In genomic region chr15:40291088-40291574, GRCh38 we compare ENCODE assay signal across 8 cellular contexts. TPM values are rescaled to one million over a fixed set of nuclear protein-coding genes. Genes with fewer than 3 reads are reported as not detected.
DNase-seq lines count a peak whose midpoint lies in the region; ATAC-seq, FAIRE-seq and TF ChIP-seq lines count a peak whose summit lies in the region.

No MANE protein-coding gene starts in this region.

- H3K27ac ChIP-seq in colonic mucosa (no peak overlapping the region), right lobe of liver (no peak overlapping the region), kidney (ENCODE audit: low read depth in 2 of 2, low read length in 2 of 2) (no peak overlapping the region)

- peak overlapping the region; percentile 24 for H3K4me3 ChIP-seq in colonic mucosa
- peak overlapping the region in 2 of 3 donors; percentile 12 to 29 for H3K4me3 ChIP-seq in right lobe of liver
- peak overlapping the region in 1 of 2 donors; percentile 13 for H3K4me3 ChIP-seq in kidney (ENCODE audit: low read length in 2 of 2)

- peak; percentile 66 for DNase-seq in ACHN
- DNase-seq in NCI-H1105 treated with DMSO at 0.1 percent for 48 hours (lab: John Stamatoyannopoulos, UW): peak; percentile 10
- DNase-seq in colonic mucosa: peak; percentile 71
- DNase-seq in right lobe of liver: no peak
- DNase-seq in kidney: no peak
- DNase-seq in stimulated activated CD4-positive, alpha-beta T cell treated with anti-CD3 and anti-CD28 coated beads, Interleukin-12 subunit alpha, Interleukin-12 subunit beta, amount 100 ng/mL, for 4 hours: no peak

- H3K27me3 ChIP-seq in colonic mucosa: no peaks in the 10 kb centered on the region
- no peaks in the 10 kb centered on the region for H3K27me3 ChIP-seq in right lobe of liver

- no peak overlapping the region for H3K9ac ChIP-seq in colonic mucosa (ENCODE audit: low read depth in 2 of 2, low read length in 2 of 2)
- no peak overlapping the region for H3K9ac ChIP-seq in kidney (ENCODE audit: low read length in 2 of 2)

- FAIRE-seq in kidney (lab: Jason Lieb, UNC): no peak

- peaks cover 4% of the 10 kb centered on the region for H3K4me1 ChIP-seq in colonic mucosa
- H3K4me1 ChIP-seq in right lobe of liver: peaks cover 0 to 13% (median 0%) of the 10 kb centered on the region in 4 donors
- peaks cover 10% of the 10 kb centered on the region in 2 donors for H3K4me1 ChIP-seq in kidney (ENCODE audit: control insufficient read depth in 1 of 2, insufficient read depth in 1 of 2, low read depth in 1 of 2, low read length in 2 of 2)

- intact Hi-C loops in colonic mucosa (cut with DNase I): no loop called here
- intact Hi-C loops in right lobe of liver (cut with DNase I): no loop called here
- intact Hi-C loops in kidney (cut with DNase I): no loop called here

- no CpG with 5 or more reads among the region's 55 CpGs for WGBS in right lobe of liver (ENCODE audit: insufficient coverage, low coverage, low lambda C conversion rate, missing lambda C conversion rate)

- in situ Hi-C loops in ACHN (cut with HindIII; ENCODE audit: low pct_ligation_motif_present, low pct_unique_long_range_greater_than_20kb, low sequenced_read_pairs): no loop called here

- TF ChIP-seq CTCF in colonic mucosa (IDR thresholded peaks at IDR 0.05) (no peak), right lobe of liver (IDR thresholded peaks at IDR 0.05) (no peak), kidney (IDR thresholded peaks at IDR 0.05; ENCODE audit: borderline replicate concordance, extremely low read depth, insufficient read depth) (no peak)

- ATAC-seq in right lobe of liver (peak; percentile 10 to 53 (median 32)), GM19023 (IDR thresholded peaks at IDR 0.05; ENCODE audit: unreplicated experiment) (no peak), HG03175 (IDR thresholded peaks at IDR 0.05; ENCODE audit: unreplicated experiment) (no peak)

- H3K9me3 ChIP-seq in colonic mucosa (no peaks in the 10 kb centered on the region), right lobe of liver (no peaks in the 10 kb centered on the region), kidney (ENCODE audit: control insufficient read depth in 1 of 2, low read length in 2 of 2) (no peaks in the 10 kb centered on the region)

- TF ChIP-seq POLR2A in right lobe of liver (IDR thresholded peaks at IDR 0.05): no peak

- H3K36me3 ChIP-seq in colonic mucosa (no peaks in the 10 kb centered on the region), right lobe of liver (no peaks in the 10 kb centered on the region), kidney (ENCODE audit: control insufficient read depth in 1 of 2, insufficient read depth in 2 of 2, low read length in 2 of 2) (no peaks in the 10 kb centered on the region)

RNA-seq across cellular contexts. Expression of gene ANKRD63, which starts 8.3 kb away (rescaled TPM):
- not detected for total RNA-seq in colonic mucosa
- total RNA-seq in right lobe of liver: under 1 TPM in 1 of 6 experiments, not detected in 5; 0.24 TPM
- not detected for total RNA-seq in kidney
- not detected for polyA plus RNA-seq in kidney (ENCODE audit: insufficient read depth, low read depth, low replicate concordance)

RNA-seq across cellular contexts. Expression of gene PLCB2, which starts 16.6 kb away (rescaled TPM):
- 1 to 10 TPM; 5.7 to 9.5 TPM for total RNA-seq in colonic mucosa
- total RNA-seq in right lobe of liver: 10 to 100 TPM in 2 of 6 experiments, 1 to 10 TPM in 4; 5.0 to 18.0 (median 7.2) TPM
- 37.2 TPM for total RNA-seq in kidney
- polyA plus RNA-seq in kidney (ENCODE audit: insufficient read depth, low read depth, low replicate concordance): 4.4 TPM

RNA-seq across cellular contexts. Expression of gene INAFM2, which starts 32.4 kb away (rescaled TPM):
- total RNA-seq in colonic mucosa (10 to 100 TPM; 10.8 to 28.6 TPM), right lobe of liver (1 to 10 TPM; 4.6 to 8.7 (median 5.8) TPM), kidney (21.6 TPM)
- polyA plus RNA-seq in kidney (ENCODE audit: insufficient read depth, low read depth, low replicate concordance): 14.7 TPM

RNA-seq across cellular contexts. Expression of gene CCDC9B, which starts 49.6 kb away (rescaled TPM):
- total RNA-seq in colonic mucosa (10 to 100 TPM; 13.1 to 28.7 TPM), right lobe of liver (10 to 100 TPM in 1 of 6 experiments, 1 to 10 TPM in 5; 4.2 to 11.9 (median 4.7) TPM), kidney (60.0 TPM)
- 4.7 TPM for polyA plus RNA-seq in kidney (ENCODE audit: insufficient read depth, low read depth, low replicate concordance)

RNA-seq across cellular contexts. Expression of gene PAK6, which starts 52.3 kb away (rescaled TPM):
- total RNA-seq in colonic mucosa (10 to 100 TPM in 1 of 2 donors, 1 to 10 TPM in 1; 4.9 to 10.4 TPM), right lobe of liver (under 1 TPM in 4 of 6 experiments, not detected in 2; 0.05 to 0.19 (median 0.10) TPM), kidney (11.9 TPM)
- polyA plus RNA-seq in kidney (ENCODE audit: insufficient read depth, low read depth, low replicate concordance): 8.1 TPM

Comparison
In these comparisons a context has a peak if more than half of its experiments do, and no peak if none do; other contexts are left out.
1. DNase-seq: peak in ACHN (single experiment), NCI-H1105 treated with DMSO at 0.1 percent for 48 hours (single experiment) and colonic mucosa (single experiment); none in right lobe of liver (0 of 3), kidney (single experiment) and stimulated activated CD4-positive, alpha-beta T cell treated with anti-CD3 and anti-CD28 coated beads, Interleukin-12 subunit alpha, Interleukin-12 subunit beta, amount 100 ng/mL, for 4 hours (single experiment).
2. ATAC-seq: peak in right lobe of liver (4 of 4); none in GM19023 (single experiment) and HG03175 (single experiment).